In the genomic region with DNA sequence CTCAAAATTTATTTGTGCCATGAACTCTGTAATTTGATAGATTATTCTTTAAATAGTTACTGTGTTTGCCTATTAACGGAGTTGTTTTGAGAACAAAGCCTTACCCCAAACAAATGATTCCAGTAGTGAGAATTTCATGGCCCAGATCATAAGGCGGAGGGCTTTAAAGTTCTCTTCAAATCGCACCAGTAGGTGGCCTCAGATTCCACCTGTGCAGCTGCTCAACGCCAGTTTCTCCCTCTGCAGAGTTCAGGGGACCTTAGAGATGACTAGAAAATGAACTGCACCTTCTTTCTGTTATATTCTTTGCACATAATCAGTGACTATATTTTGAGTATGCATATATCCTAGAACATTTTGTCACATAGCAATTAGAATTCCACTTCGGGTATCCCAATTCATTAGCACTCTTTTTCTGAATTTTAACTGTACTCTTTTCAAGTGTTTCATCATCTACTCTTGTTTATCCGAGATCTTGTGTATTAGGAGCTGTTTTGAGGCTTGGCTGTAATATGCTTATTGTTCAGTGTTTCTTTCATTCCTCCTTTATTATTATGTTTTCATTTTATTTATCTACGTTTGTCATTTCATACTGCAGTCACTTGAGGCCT, we compare ENCODE assay signal across 9 cellular contexts.
DNase-seq lines count a peak whose midpoint lies in the region; ATAC-seq, FAIRE-seq and TF ChIP-seq lines count a peak whose summit lies in the region.
"Had no signal": no experiment of that assay in that cellular context is flagged by ENCODE, and none has a peak within 500 bp of the region (broad histone marks: within the 10 kb centered on the region; RNA-seq: fewer than 3 reads in every experiment).

No MANE protein-coding gene starts in this region.

- in situ Hi-C loops in ACHN (cut with HindIII; ENCODE audit: low pct_ligation_motif_present, low pct_unique_long_range_greater_than_20kb, low sequenced_read_pairs) = loop anchor here (25.0 kb wide), 1 partner anchor 252 kb away; no protein-coding TSS in a partner anchor

- no peaks in the 10 kb centered on the region for H3K36me3 Mint-ChIP-seq in brain

- no peak overlapping the region for H4K91ac ChIP-seq in mesenchymal stem cell (ENCODE audit: low read length)

- no peaks in the 10 kb centered on the region for H3K79me1 ChIP-seq in mesenchymal stem cell (replicated peaks; ENCODE audit: low read length, poor library complexity, severe bottlenecking)

- H2AFZ ChIP-seq in mesenchymal stem cell (ENCODE audit: low read depth, low read length) = no peak overlapping the region

- H2AK5ac ChIP-seq in mesenchymal stem cell (ENCODE audit: low read length, severe bottlenecking) = no peak overlapping the region

- H3K27me3 ChIP-seq in mesenchymal stem cell (ENCODE audit: control insufficient read depth in 1 of 2, insufficient read depth in 1 of 2, low read length in 2 of 2) = peaks cover 5 to 13% of the 10 kb centered on the region in 2 experiments

- H4K8ac ChIP-seq in mesenchymal stem cell (ENCODE audit: low read length) = no peak overlapping the region

- no peak overlapping the region for H3K27ac ChIP-seq in mesenchymal stem cell (ENCODE audit: low read length, poor library complexity, severe bottlenecking)

- FAIRE-seq in GM12891 (lab: Jason Lieb, UNC) = peak; percentile 66

- TF ChIP-seq CTCF in brain (conservative IDR thresholded peaks at IDR 0.05) = peak; percentile 66 to 83

- H3K9me3 Mint-ChIP-seq in brain = no peaks in the 10 kb centered on the region
- H3K9me3 Mint-ChIP-seq: dendritic cell treated with granulocyte-macrophage colony-stimulating factor and Interleukin-4, amounts not matched to agents 40 ng/mL and 50 ng/mL, for 4 days had no signal

- no peak overlapping the region for H2BK15ac ChIP-seq in mesenchymal stem cell (ENCODE audit: low read depth, poor library complexity, severe bottlenecking)

- H2BK5ac ChIP-seq in mesenchymal stem cell (ENCODE audit: low read depth, low read length, poor library complexity, severe bottlenecking) = no peak overlapping the region

- no peaks in the 10 kb centered on the region for H3K36me3 ChIP-seq in mesenchymal stem cell (ENCODE audit: control insufficient read depth in 1 of 2, insufficient read depth in 2 of 2, low read depth in 1 of 2, low read length in 2 of 2)

- H3K27me3 Mint-ChIP-seq in brain = peaks cover 3% of the 10 kb centered on the region

- H3K14ac ChIP-seq in mesenchymal stem cell (ENCODE audit: low read length in 2 of 2) = no peak overlapping the region

- H2BK120ac ChIP-seq in mesenchymal stem cell (ENCODE audit: low read depth, low read length) = no peak overlapping the region

- no peak overlapping the region for H3K4ac ChIP-seq in mesenchymal stem cell (ENCODE audit: low read depth in 1 of 2, low read length in 2 of 2)

- no peak for ATAC-seq in GM21528 (IDR thresholded peaks at IDR 0.05; ENCODE audit: low FRiP score, unreplicated experiment)
- no peak for ATAC-seq in HG03571 (IDR thresholded peaks at IDR 0.05; ENCODE audit: unreplicated experiment)
- no peak for ATAC-seq in HG03460 (IDR thresholded peaks at IDR 0.05; ENCODE audit: unreplicated experiment)

- H3K4me3 ChIP-seq in mesenchymal stem cell (ENCODE audit: insufficient read depth in 1 of 2, low read depth in 1 of 2, low read length in 2 of 2) = no peak overlapping the region

- peak; percentile 41 for DNase-seq in ACHN
- DNase-seq in GM12891 (ENCODE audit: insufficient read length, low spot score) = no peak
- peak; percentile 0 for DNase-seq in NCI-H2107 (lab: John Stamatoyannopoulos, UW)
- peak; percentile 33 for DNase-seq in mesenchymal stem cell

- peaks cover 31% of the 10 kb centered on the region for H3K4me1 Mint-ChIP-seq in brain

- H3K9me3 ChIP-seq in mesenchymal stem cell (ENCODE audit: control insufficient read depth, low read length) = no peaks in the 10 kb centered on the region

- WGBS in mesenchymal stem cell = 43% methylated on average over 5 of the region's 7 CpGs

- no peak overlapping the region for H3K23ac ChIP-seq in mesenchymal stem cell (ENCODE audit: low read length in 2 of 2)

- H3K4me1 ChIP-seq in mesenchymal stem cell (ENCODE audit: control insufficient read depth, insufficient read depth, low read depth, low read length) = no peaks in the 10 kb centered on the region

- H3K4me3 Mint-ChIP-seq in brain = no peak overlapping the region
- H3K4me3 Mint-ChIP-seq: dendritic cell treated with granulocyte-macrophage colony-stimulating factor and Interleukin-4, amounts not matched to agents 40 ng/mL and 50 ng/mL, for 4 days had no signal

- no peak for TF ChIP-seq POLR2A in GM12891 (IDR thresholded peaks at IDR 0.05; ENCODE audit: low read depth, low read length)

- H3K4me2 ChIP-seq in mesenchymal stem cell (ENCODE audit: low read length, poor library complexity, severe bottlenecking) = no peak overlapping the region

- H3K9ac ChIP-seq in mesenchymal stem cell (ENCODE audit: low read length) = no peak overlapping the region

- H3K18ac ChIP-seq in mesenchymal stem cell (ENCODE audit: low read depth in 1 of 2, low read length in 2 of 2) = no peak overlapping the region

- no peak overlapping the region for H2BK12ac ChIP-seq in mesenchymal stem cell (ENCODE audit: low read length in 2 of 2)

- H3K27ac Mint-ChIP-seq in brain = peak overlapping the region in 1 of 5 experiments; percentile 13
- H3K27ac Mint-ChIP-seq: dendritic cell treated with granulocyte-macrophage colony-stimulating factor and Interleukin-4, amounts not matched to agents 40 ng/mL and 50 ng/mL, for 4 days had no signal

TF ChIP-seq in GM12891, 5 proteins besides CTCF, POLR2A, EP300 and RAD21:
- no peak for TF ChIP-seq PAX5 (IDR thresholded peaks at IDR 0.05; ENCODE audit: insufficient read depth, low read length, severe bottlenecking)
- TF ChIP-seq TAF1 (IDR thresholded peaks at IDR 0.05; ENCODE audit: low read depth, low read length) = no peak
- no peak for TF ChIP-seq POU2F2 (IDR thresholded peaks at IDR 0.05; ENCODE audit: low read depth, low read length)
- TF ChIP-seq POLR2AphosphoS5 (IDR thresholded peaks at IDR 0.05; ENCODE audit: low read depth, low read length) = no peak
- TF ChIP-seq SPI1 (IDR thresholded peaks at IDR 0.05; ENCODE audit: low read depth, low read length) = no peak
TF ChIP-seq in GM12891: peak in this region for 0.
